In the genomic region with DNA sequence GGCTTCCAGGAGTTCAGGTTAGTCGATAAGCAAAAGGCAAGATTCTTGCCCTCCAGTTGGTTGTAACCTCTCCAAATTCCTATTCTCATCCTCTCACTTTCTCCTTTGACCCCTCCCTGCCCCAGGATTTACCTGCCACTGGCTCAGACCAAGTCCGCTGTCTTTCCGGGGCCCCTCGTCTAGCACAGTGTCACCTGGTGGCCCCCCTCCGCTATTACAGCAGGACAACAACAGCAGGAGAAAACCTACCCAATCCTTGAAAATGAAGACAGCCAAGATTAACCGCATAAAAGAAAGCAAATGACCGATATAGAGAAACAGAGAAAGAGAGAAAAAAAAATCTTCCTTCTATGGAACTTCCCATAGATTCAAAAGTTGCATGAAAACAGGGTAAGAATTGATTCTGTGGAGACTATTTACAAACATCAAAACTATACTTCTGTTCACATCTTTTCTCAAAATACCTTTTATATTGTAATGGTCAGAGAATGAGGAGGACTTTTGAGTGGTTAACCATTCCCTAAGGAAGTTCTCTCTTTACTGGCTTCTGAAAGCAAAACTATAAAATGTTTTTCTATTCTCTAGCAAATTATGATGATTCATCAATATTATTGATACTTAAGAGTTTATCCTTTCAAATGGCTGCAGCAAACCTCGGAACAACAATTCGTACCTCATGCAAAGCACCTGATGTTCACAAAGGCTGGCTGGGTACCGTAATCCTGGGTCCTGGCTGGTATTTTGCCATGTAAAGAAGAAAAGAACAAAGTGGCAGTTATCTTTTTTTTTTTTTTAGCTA, we compare ENCODE assay signal across 1 cellular context.
TF ChIP-seq lines count a peak whose summit lies in the region.

No MANE protein-coding gene starts in this region.

TF ChIP-seq in HCT116, 20 proteins besides CTCF, POLR2A, EP300 and RAD21 (continued from another document):
- no peak for TF ChIP-seq ATF3 (IDR thresholded peaks at IDR 0.05)
